Comparison of ENCODE assay signal across 11 cellular contexts in genomic region chr5:139146809-139147742, GRCh38. TPM values are rescaled to one million over a fixed set of nuclear protein-coding genes. Genes with fewer than 3 reads are reported as not detected.
DNase-seq lines count a peak whose midpoint lies in the region; ATAC-seq and TF ChIP-seq lines count a peak whose summit lies in the region.
"Had no signal": no experiment of that assay in that cellular context is flagged by ENCODE, and none has a peak within 500 bp of the region (broad histone marks: within the 10 kb centered on the region; RNA-seq: fewer than 3 reads in every experiment).

No MANE protein-coding gene starts in this region.

- TF ChIP-seq CTCF in ascending aorta (IDR thresholded peaks at IDR 0.05) (no peak), nephron progenitor cell (IDR thresholded peaks at IDR 0.05) (no peak)

- H3K4me3 Mint-ChIP-seq in nephron progenitor cell: no peak overlapping the region

- intact Hi-C loops in ascending aorta (cut with DNase I): no loop called here

- no peaks in the 10 kb centered on the region for H3K36me3 ChIP-seq in ascending aorta
- H3K36me3 ChIP-seq: SJSA1 had no signal

- no peaks in the 10 kb centered on the region for H3K9me3 ChIP-seq in ascending aorta
- H3K9me3 ChIP-seq: SJSA1 had no signal

- H3K36me3 Mint-ChIP-seq in nephron progenitor cell (ENCODE audit: low read depth): no peaks in the 10 kb centered on the region

- peak overlapping the region; percentile 15 for H3K27ac Mint-ChIP-seq in nephron progenitor cell

- peak overlapping the region; percentile 48 to 61 for H3K27ac ChIP-seq in ascending aorta
- H3K27ac ChIP-seq: SJSA1 had no signal

- H3K4me3 ChIP-seq in ascending aorta: no peak overlapping the region
- H3K4me3 ChIP-seq: lung, SJSA1 had no signal

- H3K4me1 Mint-ChIP-seq in nephron progenitor cell: peaks cover 54% of the 10 kb centered on the region

- peaks cover 6 to 25% of the 10 kb centered on the region in 2 donors for H3K4me1 ChIP-seq in ascending aorta
- H3K4me1 ChIP-seq: SJSA1 had no signal

- DNase-seq in DMS153 (lab: John Stamatoyannopoulos, UW) (peak; percentile 60), ascending aorta (ENCODE audit: low spot score in 2 of 2) (no peak), nephron progenitor cell (no peak), glomerular visceral epithelial cell (ENCODE audit: extremely low spot score) (no peak), retina (no peak), kidney glomerular epithelial cell (lab: John Stamatoyannopoulos, UW) (no peak), hepatic stellate cell (ENCODE audit: low spot score) (no peak)
- DNase-seq: activated T-cell treated with anti-CD3 and anti-CD28 coated beads for 4 hours had no signal

- H3K9me3 Mint-ChIP-seq in nephron progenitor cell: no peaks in the 10 kb centered on the region

- no peaks in the 10 kb centered on the region for H3K27me3 ChIP-seq in ascending aorta
- H3K27me3 ChIP-seq: SJSA1 had no signal

- ATAC-seq in HG02981 (IDR thresholded peaks at IDR 0.05; ENCODE audit: unreplicated experiment): peak; percentile 59

- H3K27me3 Mint-ChIP-seq in nephron progenitor cell (ENCODE audit: low read depth, poor library complexity): peaks cover 2% of the 10 kb centered on the region

RNA-seq across cellular contexts. Expression of gene SIL1, which starts 51.1 kb away (rescaled TPM):
- 53.4 TPM for total RNA-seq in ascending aorta
